ENCODE assay signal across 25 cellular contexts in the genomic region with DNA sequence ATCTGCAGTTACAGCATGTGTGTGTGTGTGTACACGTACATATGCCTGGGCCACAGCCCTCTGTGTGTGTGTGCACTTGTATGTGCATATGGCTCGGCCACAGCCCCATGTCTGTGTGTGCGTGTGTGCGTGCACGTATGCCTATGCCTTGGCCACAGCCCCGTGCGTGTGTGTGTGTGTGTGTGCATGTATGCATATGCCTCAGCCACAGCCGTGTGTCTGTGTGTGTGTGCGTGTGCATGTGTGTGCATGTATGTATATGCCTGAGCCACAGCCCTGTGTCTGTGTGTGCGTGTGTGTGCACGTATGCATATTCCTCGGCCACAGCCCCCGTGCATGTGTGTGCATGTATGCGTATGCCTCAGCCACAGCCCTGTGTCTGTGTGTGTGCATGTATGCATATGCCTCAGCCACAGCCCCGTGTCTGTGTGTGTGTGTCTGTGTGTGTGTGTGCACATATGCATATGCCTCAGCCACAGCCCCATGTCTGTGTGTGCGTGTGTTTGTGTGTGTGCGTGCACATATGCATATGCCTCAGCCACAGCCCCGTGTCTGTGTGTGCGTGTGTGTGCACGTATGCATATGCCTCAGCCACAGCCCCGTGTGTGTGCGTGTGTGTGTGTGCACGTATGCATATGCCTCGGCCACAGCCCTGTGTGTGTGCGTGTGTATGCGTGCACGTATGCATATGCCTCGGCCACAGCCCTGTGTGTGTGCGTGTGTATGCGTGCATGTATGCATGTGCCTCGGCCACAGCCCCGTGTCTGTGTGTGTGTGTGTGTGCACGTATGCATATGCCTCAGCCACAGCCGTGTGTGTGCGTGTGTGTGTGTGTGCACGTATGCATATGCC. TPM values are rescaled to one million over a fixed set of nuclear protein-coding genes. Genes with fewer than 3 reads are reported as not detected.
DNase-seq lines count a peak whose midpoint lies in the region; ATAC-seq, FAIRE-seq and TF ChIP-seq lines count a peak whose summit lies in the region.
"Had no signal": no experiment of that assay in that cellular context is flagged by ENCODE, and none has a peak within 500 bp of the region (broad histone marks: within the 10 kb centered on the region; RNA-seq: fewer than 3 reads in every experiment).

No MANE protein-coding gene starts in this region.

- H3K36me3 ChIP-seq in H1 (ENCODE audit: control insufficient read depth in 2 of 4, insufficient read depth in 4 of 4, low read length in 3 of 4) (peaks cover 15 to 52% (median 42%) of the 10 kb centered on the region in 4 experiments), esophagus squamous epithelium (peaks cover 24 to 100% (median 60%) of the 10 kb centered on the region in 3 donors)

- H3K4me1 ChIP-seq in H1 (replicated peaks in 1 of 4; ENCODE audit: control insufficient read depth in 3 of 4, insufficient read depth in 4 of 4, low read length in 3 of 4) = no peaks in the 10 kb centered on the region
- H3K4me1 ChIP-seq in esophagus squamous epithelium = no peaks in the 10 kb centered on the region

- H3K4me2 ChIP-seq in H1 (ENCODE audit: insufficient read depth in 1 of 2, low read depth in 2 of 2, low read length in 2 of 2) = no peak overlapping the region
- H3K4me2 ChIP-seq: SK-N-SH had no signal

- no peak overlapping the region for H4K5ac ChIP-seq in H1 (ENCODE audit: insufficient read length, low read depth, low read length)

- no peaks in the 10 kb centered on the region for H3K9me3 ChIP-seq in H1 (ENCODE audit: insufficient read depth in 2 of 2, low read depth in 1 of 2, low read length in 1 of 2)
- H3K9me3 ChIP-seq in esophagus squamous epithelium = no peaks in the 10 kb centered on the region
- H3K9me3 ChIP-seq: SK-N-SH had no signal

- no peaks in the 10 kb centered on the region for H3K79me2 ChIP-seq in H1 (ENCODE audit: control insufficient read depth in 1 of 2, insufficient read depth in 2 of 2, low read length in 2 of 2)

- TF ChIP-seq POLR2A in H1 (IDR thresholded peaks at IDR 0.05; ENCODE audit: control extremely low read depth in 1 of 2, low read depth in 2 of 2, low read length in 2 of 2) (no peak), esophagus squamous epithelium (IDR thresholded peaks at IDR 0.05) (no peak)

- H3K79me1 ChIP-seq in H1 (ENCODE audit: low read depth, low read length) = peaks cover 8% of the 10 kb centered on the region

- CTCF ChIA-PET in H1 (lab: Charles Lee; ENCODE audit: partially characterized antibody) = no interaction called here

- H3K4me3 ChIP-seq in H1 (ENCODE audit: extremely low read depth in 1 of 4, insufficient read depth in 2 of 4, low read depth in 3 of 4, low read length in 4 of 4) (no peak overlapping the region), esophagus squamous epithelium (no peak overlapping the region)
- H3K4me3 ChIP-seq: GM23248 had no signal

- ATAC-seq in Right ventricle myocardium inferior = no peak
- ATAC-seq in left ventricle myocardium superior = no peak

- peaks cover 3 to 20% of the 10 kb centered on the region in 2 experiments for H4K20me1 ChIP-seq in H1 (replicated peaks in 1 of 2; ENCODE audit: control insufficient read depth in 1 of 2, insufficient read depth in 2 of 2, low read length in 2 of 2)

- FAIRE-seq in H1 (lab: Jason Lieb, UNC) (no peak), urothelium cell line (lab: Jason Lieb, UNC) (peak; percentile 63)
- FAIRE-seq: RCC 7860 had no signal

- 93% methylated on average over 36 of the region's 36 CpGs; no CpG with 5 or more reads in 1 of the 2 experiments for WGBS in H1 (ENCODE audit: extremely low coverage in 1 of 2, insufficient coverage in 1 of 2, insufficient read length in 1 of 2, insufficient replicate concordance in 2 of 2, low coverage in 1 of 2, low lambda C conversion rate in 2 of 2, missing lambda C conversion rate in 1 of 2), 2 experiments
- 81 to 93% methylated on average over 18 to 28 of the region's 36 CpGs for WGBS in esophagus squamous epithelium, 2 donors

- TF ChIP-seq EP300 in H1 (IDR thresholded peaks at IDR 0.05; ENCODE audit: borderline replicate concordance in 1 of 2, low read depth in 2 of 2, low read length in 2 of 2) = no peak

- no peak overlapping the region for H3K4ac ChIP-seq in H1 (replicated peaks; ENCODE audit: insufficient read length, low read depth, low read length)

- H2BK120ac ChIP-seq in H1 (replicated peaks; ENCODE audit: low read depth, low read length) = no peak overlapping the region

- H4K8ac ChIP-seq in H1 (ENCODE audit: extremely low read depth, insufficient read depth, low read length) = peak overlapping the region; percentile 25; the same call in 1 of the 2 replicates

- no peak overlapping the region for H3K18ac ChIP-seq in H1 (ENCODE audit: extremely low read depth, low read length)

- H2BK5ac ChIP-seq in H1 (ENCODE audit: low read depth, low read length) = peak overlapping the region; percentile 66; the same call in 1 of the 2 replicates

- H3K27ac ChIP-seq in H1 (ENCODE audit: low read depth, low read length) (no peak overlapping the region), esophagus squamous epithelium (no peak overlapping the region)
- H3K27ac ChIP-seq: GM23248 had no signal

- H3K23me2 ChIP-seq in H1 (ENCODE audit: low read depth, low read length) = 0 out of 2 replicates have a peak, but pooled peaks cover 4% of the 10 kb centered on the region

- no peak overlapping the region for H2BK20ac ChIP-seq in H1 (ENCODE audit: low read length)

- no peak overlapping the region for H3K14ac ChIP-seq in H1 (ENCODE audit: insufficient read length)

- 0 out of 2 replicates have a peak overlapping the region, but pooled peaks have one; percentile 27 for H2BK12ac ChIP-seq in H1 (ENCODE audit: low read depth, low read length)

- TF ChIP-seq CTCF in H1 (IDR thresholded peaks at IDR 0.05; ENCODE audit: control extremely low read depth in 1 of 3, insufficient read depth in 1 of 3, low read depth in 1 of 3, low read length in 3 of 3) (no peak), esophagus squamous epithelium (IDR thresholded peaks at IDR 0.05) (no peak)

- H3K56ac ChIP-seq in H1 (replicated peaks; ENCODE audit: insufficient read length, low read depth, low read length) = no peak overlapping the region

- no peak overlapping the region for H3K23ac ChIP-seq in H1 (ENCODE audit: insufficient read length)

- intact Hi-C loops in Right ventricle myocardium inferior (cut with DNase I) (no loop called here), left ventricle myocardium superior (cut with micrococcal nuclease) (no loop called here), esophagus squamous epithelium (cut with DNase I) (no loop called here)

- H2BK15ac ChIP-seq in H1 (ENCODE audit: low read length) = no peak overlapping the region

- POLR2A ChIA-PET in H1 (lab: Charles Lee; ENCODE audit: partially characterized antibody) = no interaction called here

- H4K91ac ChIP-seq in H1 (replicated peaks; ENCODE audit: insufficient read length, low read length) = no peak overlapping the region

- no peak overlapping the region for H2AFZ ChIP-seq in H1 (ENCODE audit: low read length)
- H2AFZ ChIP-seq: GM23248 had no signal

- no peak overlapping the region for H3K9ac ChIP-seq in H1 (replicated peaks in 1 of 4; ENCODE audit: extremely low read depth in 1 of 4, low read depth in 3 of 4, low read length in 3 of 4)
- H3K9ac ChIP-seq: GM23248, SK-N-SH had no signal

- H3K27me3 ChIP-seq in H1 (replicated peaks in 1 of 4; ENCODE audit: control insufficient read depth in 3 of 4, extremely low read depth in 1 of 4, insufficient read depth in 3 of 4, low read length in 3 of 4) (no peaks in the 10 kb centered on the region), esophagus squamous epithelium (no peaks in the 10 kb centered on the region)

- DNase-seq in Right ventricle myocardium inferior (ENCODE audit: missing footprints) = peak; percentile 67
- no peak for DNase-seq in left ventricle myocardium superior
- no peak for DNase-seq in H1 (ENCODE audit: low read depth in 1 of 2, low spot score in 2 of 2)
- DNase-seq in urothelium cell line (ENCODE audit: low spot score) = no peak
- no peak for DNase-seq in esophagus squamous epithelium (lab: John Stamatoyannopoulos, UW)
- DNase-seq in KBM-7 = no peak
- DNase-seq: Calu3, DMS153, DND-41, GM23248, H9, HFFc6, Karpas-422, NCI-H1092, NCI-H1417 treated with DMSO at 0.1 percent for 48 hours, NCI-H187, NCI-H2081 treated with DMSO at 0.1 percent for 48 hours, NCI-H524 treated with DMSO at 0.1 percent for 48 hours, NCI-H774, SK-N-SH, SW 1271 had no signal

- TF ChIP-seq RAD21 in H1 (IDR thresholded peaks at IDR 0.05 in 1 of 2, conservative IDR thresholded peaks at IDR 0.05 in 1 of 2; ENCODE audit: low read depth in 2 of 2, low read length in 2 of 2) = no peak

- in situ Hi-C loops in KBM-7 (cut with MboI; ENCODE audit: low pct_unique_long_range_greater_than_20kb, low sequenced_read_pairs) = no loop called here

- no peak overlapping the region for H2AK5ac ChIP-seq in H1 (ENCODE audit: low read depth, low read length)

RNA-seq across cellular contexts. Expression of a gene that starts 14.6 kb away (rescaled TPM):
- total RNA-seq in Right ventricle myocardium inferior = 0.30 TPM
- 0.35 TPM for total RNA-seq in left ventricle myocardium superior
- total RNA-seq in H1 (2021; fragmentation: NEBNext Ultra II Directional; extraction: Animal tissue kit (Norgen Biotek cat#: 25700)) = 0.52 and 0.61 TPM in 2 replicates
- polyA plus RNA-seq in H1 (2011; rRNA removed) = 0.39 and 0.96 TPM in 2 replicates
- polyA plus RNA-seq in H1 (2011; cell fraction: cytosol; rRNA removed) = 0.36 TPM
- 2.6 TPM for polyA plus RNA-seq in H1 (2011; cell fraction: nucleus; rRNA removed)
- 0.10 to 0.39 TPM (median 0.25 TPM) in 4 replicates for polyA plus RNA-seq in H1 (2012, experiment 1 of 2)
- 0.13 TPM for polyA plus RNA-seq in H1 (2012, experiment 2 of 2)
- 0.57 TPM for polyA plus RNA-seq in H1 (2013, experiment 1 of 2)
- polyA plus RNA-seq in H1 (2013, experiment 2 of 2) = 0.40 TPM
- polyA minus RNA-seq in H1 (2011; rRNA and poly(A)+ RNA removed) = 0.29 and 0.41 TPM in 2 replicates
- 0.22 TPM for polyA minus RNA-seq in H1 (2011; cell fraction: cytosol; rRNA and poly(A)+ RNA removed)
- polyA minus RNA-seq in H1 (2011; cell fraction: nucleus; rRNA and poly(A)+ RNA removed) = 2.3 TPM
- under 1 TPM in 3 of 4 donors, not detected in 1; 0.26 to 0.57 (median 0.57) TPM for total RNA-seq in esophagus squamous epithelium
- polyA plus RNA-seq: IgD-negative memory B cell had no signal

RNA-seq across cellular contexts. Expression of a gene that starts 28.1 kb away (rescaled TPM):
- total RNA-seq in Right ventricle myocardium inferior (38.4 TPM), left ventricle myocardium superior (36.8 TPM), esophagus squamous epithelium (1 to 10 TPM; 1.3 to 4.5 (median 3.9) TPM)
- 0.23 TPM in 1 of 2 replicates, not detected in the other for total RNA-seq in H1 (2021; fragmentation: NEBNext Ultra II Directional; extraction: Animal tissue kit (Norgen Biotek cat#: 25700))
- polyA plus RNA-seq in H1 (2011; rRNA removed) = 0.08 and 0.09 TPM in 2 replicates
- not detected for polyA plus RNA-seq in H1 (2011; cell fraction: cytosol; rRNA removed)
- 0.13 TPM for polyA plus RNA-seq in H1 (2011; cell fraction: nucleus; rRNA removed)
- 0.14 to 0.16 TPM in 2 of 4 replicates, not detected in the others for polyA plus RNA-seq in H1 (2012, experiment 1 of 2)
- 0.22 TPM for polyA plus RNA-seq in H1 (2012, experiment 2 of 2)
- 0.34 TPM for polyA plus RNA-seq in H1 (2013, experiment 1 of 2)
- 0.39 TPM for polyA plus RNA-seq in H1 (2013, experiment 2 of 2)
- not detected in 2 replicates for polyA minus RNA-seq in H1 (2011; rRNA and poly(A)+ RNA removed)
- polyA minus RNA-seq in H1 (2011; cell fraction: cytosol; rRNA and poly(A)+ RNA removed) = not detected
- polyA minus RNA-seq in H1 (2011; cell fraction: nucleus; rRNA and poly(A)+ RNA removed) = 0.30 TPM
- total RNA-seq: Calu3, GM23248 had no signal
- polyA plus RNA-seq: BJ, GM23248, IgD-negative memory B cell, SK-N-SH had no signal

RNA-seq across cellular contexts. Expression of a gene that starts 40.4 kb away (rescaled TPM):
- 46.4 TPM for total RNA-seq in Right ventricle myocardium inferior
- total RNA-seq in left ventricle myocardium superior = 50.6 TPM
- total RNA-seq in H1 (2021; fragmentation: NEBNext Ultra II Directional; extraction: Animal tissue kit (Norgen Biotek cat#: 25700)) = 76.9 and 80.7 TPM in 2 replicates
- 27.9 and 42.8 TPM in 2 replicates for polyA plus RNA-seq in H1 (2011; rRNA removed)
- polyA plus RNA-seq in H1 (2011; cell fraction: cytosol; rRNA removed) = 58.0 TPM
- polyA plus RNA-seq in H1 (2011; cell fraction: nucleus; rRNA removed) = 66.9 TPM
- polyA plus RNA-seq in H1 (2012, experiment 1 of 2) = 70.7 to 88.3 TPM (median 83.6 TPM) in 4 replicates
- polyA plus RNA-seq in H1 (2012, experiment 2 of 2) = 54.3 TPM
- 41.9 TPM for polyA plus RNA-seq in H1 (2013, experiment 1 of 2)
- polyA plus RNA-seq in H1 (2013, experiment 2 of 2) = 38.8 TPM
- 44.2 and 52.8 TPM in 2 replicates for polyA minus RNA-seq in H1 (2011; rRNA and poly(A)+ RNA removed)
- 36.3 TPM for polyA minus RNA-seq in H1 (2011; cell fraction: cytosol; rRNA and poly(A)+ RNA removed)
- polyA minus RNA-seq in H1 (2011; cell fraction: nucleus; rRNA and poly(A)+ RNA removed) = 23.1 TPM
- total RNA-seq in esophagus squamous epithelium = 10 to 100 TPM; 34.1 to 57.4 (median 45.8) TPM

RNA-seq across cellular contexts. Expression of a gene that starts 41.6 kb away (rescaled TPM):
- total RNA-seq in Right ventricle myocardium inferior (39.0 TPM), left ventricle myocardium superior (35.6 TPM), esophagus squamous epithelium (10 to 100 TPM in 2 of 4 donors, 1 to 10 TPM in 2; 1.8 to 25.2 (median 8.9) TPM)
- 41.4 and 46.3 TPM in 2 replicates for total RNA-seq in H1 (2021; fragmentation: NEBNext Ultra II Directional; extraction: Animal tissue kit (Norgen Biotek cat#: 25700))
- 42.3 and 66.0 TPM in 2 replicates for polyA plus RNA-seq in H1 (2011; rRNA removed)
- polyA plus RNA-seq in H1 (2011; cell fraction: cytosol; rRNA removed) = 52.5 TPM
- polyA plus RNA-seq in H1 (2011; cell fraction: nucleus; rRNA removed) = 118 TPM
- polyA plus RNA-seq in H1 (2012, experiment 1 of 2) = 34.2 to 60.1 TPM (median 48.8 TPM) in 4 replicates
- 35.4 TPM for polyA plus RNA-seq in H1 (2012, experiment 2 of 2)
- 55.3 TPM for polyA plus RNA-seq in H1 (2013, experiment 1 of 2)
- 51.7 TPM for polyA plus RNA-seq in H1 (2013, experiment 2 of 2)
- 9.5 and 12.8 TPM in 2 replicates for polyA minus RNA-seq in H1 (2011; rRNA and poly(A)+ RNA removed)
- 14.2 TPM for polyA minus RNA-seq in H1 (2011; cell fraction: cytosol; rRNA and poly(A)+ RNA removed)
- 35.6 TPM for polyA minus RNA-seq in H1 (2011; cell fraction: nucleus; rRNA and poly(A)+ RNA removed)

RNA-seq across cellular contexts. Expression of a gene that starts 41.9 kb away (rescaled TPM):
- total RNA-seq in Right ventricle myocardium inferior (5.7 TPM), left ventricle myocardium superior (6.4 TPM), esophagus squamous epithelium (10 to 100 TPM in 1 of 4 donors, 1 to 10 TPM in 3; 5.1 to 15.9 (median 6.8) TPM)
- 3.0 and 3.8 TPM in 2 replicates for total RNA-seq in H1 (2021; fragmentation: NEBNext Ultra II Directional; extraction: Animal tissue kit (Norgen Biotek cat#: 25700))
- 5.2 and 6.4 TPM in 2 replicates for polyA plus RNA-seq in H1 (2011; rRNA removed)
- 5.1 TPM for polyA plus RNA-seq in H1 (2011; cell fraction: cytosol; rRNA removed)
- 32.2 TPM for polyA plus RNA-seq in H1 (2011; cell fraction: nucleus; rRNA removed)
- polyA plus RNA-seq in H1 (2012, experiment 1 of 2) = 4.0 to 6.6 TPM (median 6.2 TPM) in 4 replicates
- 4.8 TPM for polyA plus RNA-seq in H1 (2012, experiment 2 of 2)
- polyA plus RNA-seq in H1 (2013, experiment 1 of 2) = 4.6 TPM
- polyA plus RNA-seq in H1 (2013, experiment 2 of 2) = 3.6 TPM
- polyA minus RNA-seq in H1 (2011; rRNA and poly(A)+ RNA removed) = 0.73 and 1.1 TPM in 2 replicates
- 1.6 TPM for polyA minus RNA-seq in H1 (2011; cell fraction: cytosol; rRNA and poly(A)+ RNA removed)
- polyA minus RNA-seq in H1 (2011; cell fraction: nucleus; rRNA and poly(A)+ RNA removed) = 1.4 TPM
- total RNA-seq: A172 had no signal
